ENCODE assay signal across 1 cellular context in the genomic region with DNA sequence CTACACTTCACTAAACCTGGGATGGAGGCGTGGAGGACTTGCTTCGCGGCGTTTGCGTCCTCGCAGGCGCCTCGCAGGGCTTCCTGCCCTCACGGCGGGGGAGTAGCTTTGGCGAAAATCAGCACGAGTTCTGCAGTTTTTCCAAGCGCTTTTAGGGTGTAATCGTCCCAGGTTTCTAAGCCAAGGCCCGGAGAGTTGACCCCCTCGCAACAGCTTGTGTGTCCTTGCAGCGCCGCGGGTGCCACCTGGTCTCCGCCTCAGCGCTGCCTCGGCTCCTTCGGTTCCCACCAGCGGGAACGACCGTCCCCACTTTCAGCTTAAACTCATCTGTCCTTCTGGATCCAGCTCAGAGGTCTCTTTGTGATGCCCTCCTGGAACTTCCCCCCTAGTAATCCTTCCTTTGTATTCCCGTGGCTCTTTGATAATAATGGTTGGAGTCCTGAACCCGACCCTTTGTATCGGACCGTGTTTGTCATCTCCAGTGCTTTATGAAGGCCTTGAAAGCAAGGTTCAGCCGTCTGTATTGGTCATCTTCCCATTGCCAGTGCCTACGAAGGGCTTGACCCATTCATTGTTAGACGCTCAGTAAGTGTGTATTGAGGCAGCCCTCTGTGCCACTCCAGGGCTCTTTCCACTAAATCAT.
TF ChIP-seq lines count a peak whose summit lies in the region.

No MANE protein-coding gene starts in this region.

TF ChIP-seq in H1, 55 proteins besides CTCF, POLR2A, EP300 and RAD21:
- TF ChIP-seq YY1 (IDR thresholded peaks at IDR 0.05; ENCODE audit: low read depth, low read length) (no peak), SIN3A (conservative IDR thresholded peaks at IDR 0.05 in 1 of 2, IDR thresholded peaks at IDR 0.05 in 1 of 2; ENCODE audit: low read depth in 1 of 2, low read length in 2 of 2) (peak in 1 of 2 experiments; percentile 75; a peak in 2 of 4 replicates), SUZ12 (IDR thresholded peaks at IDR 0.05; ENCODE audit: low read length) (no peak), TCF12 (IDR thresholded peaks at IDR 0.05; ENCODE audit: low read depth, low read length) (no peak), POLR2AphosphoS5 (IDR thresholded peaks at IDR 0.05; ENCODE audit: low read depth, low read length) (0 out of 2 replicates have a peak, but pooled peaks have one; percentile 45), ZNF274 (IDR thresholded peaks at IDR 0.05; ENCODE audit: borderline replicate concordance, extremely low read depth, low read length) (no peak), TAF7 (optimal IDR thresholded peaks at IDR 0.05; ENCODE audit: borderline replicate concordance, low read depth, low read length) (no peak), BRCA1 (IDR thresholded peaks at IDR 0.05; ENCODE audit: low read depth, low read length) (no peak), PHF8 (conservative IDR thresholded peaks at IDR 0.05; ENCODE audit: low read depth, low read length) (no peak), EZH2 (IDR thresholded peaks at IDR 0.05; ENCODE audit: low read depth, low read length, severe bottlenecking) (no peak), GTF2F1 (IDR thresholded peaks at IDR 0.05; ENCODE audit: borderline replicate concordance, low read depth, low read length) (no peak), SP1 (IDR thresholded peaks at IDR 0.05; ENCODE audit: low read depth, low read length) (no peak), HDAC6 (IDR thresholded peaks at IDR 0.05; ENCODE audit: low read depth, low read length) (no peak), CTBP2 (IDR thresholded peaks at IDR 0.05; ENCODE audit: borderline replicate concordance, insufficient read depth, insufficient read length, low read length) (no peak), SP2 (IDR thresholded peaks at IDR 0.05; ENCODE audit: low read length) (no peak), CHD2 (IDR thresholded peaks at IDR 0.05; ENCODE audit: low read length) (no peak), CBX8 (IDR thresholded peaks at IDR 0.05; ENCODE audit: borderline replicate concordance, low read depth, low read length) (no peak), HDAC2 (IDR thresholded peaks at IDR 0.05; ENCODE audit: borderline replicate concordance in 1 of 2, low read depth in 2 of 2, low read length in 2 of 2) (no peak), CREB1 (IDR thresholded peaks at IDR 0.05) (no peak), ASH2L (IDR thresholded peaks at IDR 0.05; ENCODE audit: low read length) (peak; percentile 8), EGR1 (IDR thresholded peaks at IDR 0.05; ENCODE audit: borderline replicate concordance, low read depth, low read length) (no peak), TAF1 (IDR thresholded peaks at IDR 0.05; ENCODE audit: low read depth, low read length) (no peak), GABPA (IDR thresholded peaks at IDR 0.05; ENCODE audit: borderline replicate concordance, insufficient read depth, low read length) (no peak), TBP (IDR thresholded peaks at IDR 0.05; ENCODE audit: low read depth, low read length) (no peak), KDM1A (IDR thresholded peaks at IDR 0.05; ENCODE audit: borderline replicate concordance, low read length) (no peak), RXRA (IDR thresholded peaks at IDR 0.05; ENCODE audit: insufficient read depth, low read depth, low read length) (no peak), RBBP5 (IDR thresholded peaks at IDR 0.05; ENCODE audit: borderline replicate concordance, low read depth, low read length) (no peak), KDM4A (IDR thresholded peaks at IDR 0.05; ENCODE audit: low read depth, low read length, severe bottlenecking) (peak; percentile 74), RNF2 (IDR thresholded peaks at IDR 0.05; ENCODE audit: borderline replicate concordance, low read depth, low read length, missing control alignments, poor library complexity, severe bottlenecking) (no peak), BACH1 (IDR thresholded peaks at IDR 0.05; ENCODE audit: low read length) (no peak)
- TF ChIP-seq, protein P1, sequence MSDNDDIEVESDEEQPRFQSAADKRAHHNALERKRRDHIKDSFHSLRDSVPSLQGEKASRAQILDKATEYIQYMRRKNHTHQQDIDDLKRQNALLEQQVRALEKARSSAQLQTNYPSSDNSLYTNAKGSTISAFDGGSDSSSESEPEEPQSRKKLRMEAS (IDR thresholded peaks at IDR 0.05): no peak
- TF ChIP-seq, protein P2, sequence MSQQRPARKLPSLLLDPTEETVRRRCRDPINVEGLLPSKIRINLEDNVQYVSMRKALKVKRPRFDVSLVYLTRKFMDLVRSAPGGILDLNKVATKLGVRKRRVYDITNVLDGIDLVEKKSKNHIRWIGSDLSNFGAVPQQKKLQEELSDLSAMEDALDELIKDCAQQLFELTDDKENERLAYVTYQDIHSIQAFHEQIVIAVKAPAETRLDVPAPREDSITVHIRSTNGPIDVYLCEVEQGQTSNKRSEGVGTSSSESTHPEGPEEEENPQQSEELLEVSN (IDR thresholded peaks at IDR 0.05): peak; percentile 37; the same call in 1 of the 2 replicates
- TF ChIP-seq, protein P3, sequence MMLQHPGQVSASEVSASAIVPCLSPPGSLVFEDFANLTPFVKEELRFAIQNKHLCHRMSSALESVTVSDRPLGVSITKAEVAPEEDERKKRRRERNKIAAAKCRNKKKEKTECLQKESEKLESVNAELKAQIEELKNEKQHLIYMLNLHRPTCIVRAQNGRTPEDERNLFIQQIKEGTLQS (IDR thresholded peaks at IDR 0.05; ENCODE audit: insufficient read depth, low read depth, low read length): no peak
